In the genomic region with DNA sequence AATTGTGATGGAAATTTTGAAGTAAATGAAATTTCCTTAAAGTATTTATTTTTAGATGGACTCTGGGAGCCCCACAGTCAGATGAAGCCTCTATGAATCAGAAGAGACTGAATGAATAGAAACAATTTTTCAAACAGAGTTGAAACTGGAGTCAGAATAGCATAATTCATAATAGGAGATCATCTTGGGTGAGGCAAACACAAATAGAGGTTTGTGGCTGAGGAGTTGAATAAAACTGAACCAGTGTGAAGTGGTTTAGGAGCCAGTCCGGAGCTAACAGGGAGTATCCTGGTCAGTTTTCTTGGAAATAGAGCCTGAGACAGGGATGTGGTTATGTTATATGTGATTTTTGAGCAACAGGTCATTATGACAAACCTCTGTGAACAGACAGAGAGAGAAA, we compare ENCODE assay signal across 29 cellular contexts. TPM values are rescaled to one million over a fixed set of nuclear protein-coding genes. Genes with fewer than 3 reads are reported as not detected.
"Had no signal": no experiment of that assay in that cellular context is flagged by ENCODE, and none has a peak within 500 bp of the region (broad histone marks: within the 10 kb centered on the region; RNA-seq: fewer than 3 reads in every experiment).

No MANE protein-coding gene starts in this region.

- H3K4me1 Mint-ChIP-seq: mesothelial cell of epicardium, naive B cell had no signal

- DNase-seq: dermis blood vessel endothelial cell; dorsolateral prefrontal cortex; effector CD4-positive, alpha-beta T cell; effector memory CD4-positive, alpha-beta T cell; foreskin keratinocyte; gastrocnemius medialis; glutamatergic neuron; head of caudate nucleus; heart right ventricle; hippocampal formation; left cardiac atrium; left lung; left ventricle myocardium superior; lower lobe of right lung; mesenchymal stem cell; mucosa of descending colon; naive B cell had no signal

- ATAC-seq: foreskin keratinocyte, gastrocnemius medialis, heart right ventricle, left cardiac atrium, left lung, left ventricle myocardium superior, lower lobe of right lung, mucosa of descending colon had no signal

- H3K27ac ChIP-seq: coronary artery, dorsolateral prefrontal cortex, esophagus muscularis mucosa, foreskin keratinocyte, gastrocnemius medialis, heart right ventricle, left lung, lower lobe of right lung had no signal

- H3K36me3 ChIP-seq: esophagus muscularis mucosa, gastrocnemius medialis, heart right ventricle, left lung, lower lobe of right lung had no signal

- H3K27ac Mint-ChIP-seq: mesothelial cell of epicardium, naive B cell had no signal

- H3K4me3 ChIP-seq: coronary artery, dorsolateral prefrontal cortex, esophagus muscularis mucosa, gastrocnemius medialis, heart right ventricle, left lung, lower lobe of right lung, mucosa of descending colon had no signal

- H3K4me3 Mint-ChIP-seq: mesothelial cell of epicardium, naive B cell had no signal

- H3K9me3 ChIP-seq: esophagus muscularis mucosa, gastrocnemius medialis, heart right ventricle, left lung, lower lobe of right lung, mucosa of descending colon had no signal

- H3K4me1 ChIP-seq: esophagus muscularis mucosa, foreskin keratinocyte, gastrocnemius medialis, heart right ventricle, left lung, lower lobe of right lung had no signal

- H3K36me3 Mint-ChIP-seq: mesothelial cell of epicardium had no signal

RNA-seq across cellular contexts. Expression of gene SAMMSON, which starts 39.1 kb away (rescaled TPM):
- total RNA-seq: dermis blood vessel endothelial cell, endothelial cell of umbilical vein, epithelial cell of proximal tubule, fibroblast of villous mesenchyme, foreskin keratinocyte, gastrocnemius medialis, glomerular endothelial cell, kidney epithelial cell, left cardiac atrium, left lung, left ventricle myocardium superior, lower lobe of right lung, lung microvascular endothelial cell, mesenteric fat pad, mesothelial cell of epicardium, mucosa of descending colon had no signal
- polyA plus RNA-seq: endothelial cell of umbilical vein, fibroblast of lung, foreskin keratinocyte, heart right ventricle, keratinocyte had no signal
